In genomic region chr20:36850759-36851158, GRCh38 we compare ENCODE assay signal across 28 cellular contexts. TPM values are rescaled to one million over a fixed set of nuclear protein-coding genes. Genes with fewer than 3 reads are reported as not detected.
DNase-seq lines count a peak whose midpoint lies in the region; ATAC-seq and TF ChIP-seq lines count a peak whose summit lies in the region.
"Had no signal": no experiment of that assay in that cellular context is flagged by ENCODE, and none has a peak within 500 bp of the region (broad histone marks: within the 10 kb centered on the region; RNA-seq: fewer than 3 reads in every experiment).

No MANE protein-coding gene starts in this region.

- POLR2A ChIA-PET in HEK293 (lab: Yijun Ruan, JAX), result interaction anchor here (0.9 kb wide), 1 partner anchor 15 kb away, joined by 5 read pairs; no protein-coding TSS in a partner anchor
- POLR2A ChIA-PET in activated B cell treated with CpG ODN at 0.5 μM for 24 hours (lab: Charles Lee), result interaction anchor here (0.5 to 5.3 kb wide), 4 partner anchors 9 to 257 kb away, joined by 3 to 22 read pairs (median 8); a partner anchor contains a TSS
- POLR2A ChIA-PET in CD8-positive, alpha-beta T cell (lab: Charles Lee), result no interaction called here

- ATAC-seq in activated B cell treated with CpG ODN at 0.5 μM for 24 hours (ENCODE audit: low read depth), result peak; percentile 53
- ATAC-seq in CD8-positive, alpha-beta T cell, result no peak
- ATAC-seq: activated CD8-positive, alpha-beta T cell treated with anti-CD3 and anti-CD28 coated beads for 36 hours; activated T-helper 17 cell treated with anti-CD3 and anti-CD28 coated beads, Interleukin-2, amount 50 U/mL, for 72 hours; left colon; pancreas; stimulated activated naive CD8-positive, alpha-beta T cell treated with anti-CD3 and anti-CD28 coated beads, Interleukin-15, Interleukin-2, amounts not matched to agents 100 U/mL and 50 U/mL, for 24 hours had no signal

- CTCF ChIA-PET in HEK293 (lab: Yijun Ruan, JAX) (interaction anchor here (0.7 to 1.1 kb wide), 2 partner anchors 77 to 1768 kb away, joined by 3 read pairs; partner anchors contain the start of gene DSN1), activated B cell treated with CpG ODN at 0.5 μM for 24 hours (lab: Charles Lee) (interaction anchor here (1.1 to 1.5 kb wide), 2 partner anchors 13 to 15 kb away, joined by 4 read pairs; a partner anchor contains a TSS)
- CTCF ChIA-PET in CD8-positive, alpha-beta T cell (lab: Charles Lee), result no interaction called here

- H3K4me1 Mint-ChIP-seq in activated B cell treated with CpG ODN at 0.5 μM for 24 hours, result peaks cover 80% of the 10 kb centered on the region
- H3K4me1 Mint-ChIP-seq in CD8-positive, alpha-beta T cell (ENCODE audit: low read depth), result peaks cover 3% of the 10 kb centered on the region
- H3K4me1 Mint-ChIP-seq: activated T-helper 17 cell treated with anti-CD3 and anti-CD28 coated beads, Interleukin-2, amount 50 U/mL, for 72 hours had no signal

- DNase-seq in activated B cell treated with CpG ODN at 0.5 μM for 24 hours, result no peak
- DNase-seq in osteoblast (ENCODE audit: insufficient read length, low spot score, missing footprints), result no peak
- DNase-seq in CD8-positive, alpha-beta T cell, result no peak
- DNase-seq in glomerular visceral epithelial cell (ENCODE audit: extremely low spot score), result no peak
- DNase-seq in hypothalamus (lab: John Stamatoyannopoulos, UW), result no peak
- DNase-seq in GF-D8 (lab: John Stamatoyannopoulos, UW), result no peak
- DNase-seq: ACHN; activated CD4-positive, alpha-beta T cell treated with anti-CD3 and anti-CD28 coated beads for 1 hour; activated CD8-positive, alpha-beta T cell treated with anti-CD3 and anti-CD28 coated beads for 36 hours; activated naive CD4-positive, alpha-beta T cell treated with anti-CD3 and anti-CD28 coated beads, Interleukin-2, amount 50 U/mL, for 16 hours; BE2C; dermis blood vessel endothelial cell; HCEC 1CT; hippocampal formation; left colon; NCI-H1092; NCI-H187; NCI-H510A; pancreas; stimulated activated naive CD8-positive, alpha-beta T cell treated with anti-CD3 and anti-CD28 coated beads, Interleukin-15, Interleukin-2, amounts not matched to agents 100 U/mL and 50 U/mL, for 24 hours had no signal

- intact Hi-C loops in activated B cell treated with CpG ODN at 0.5 μM for 24 hours (cut with micrococcal nuclease), result no loop called here
- intact Hi-C loops in CD8-positive, alpha-beta T cell (cut with DNase I, micrococcal nuclease), result no loop called here

- H3K9me3 ChIP-seq in BLaER1 (peaks cover 17% of the 10 kb centered on the region), HEK293 (ENCODE audit: control insufficient read depth, insufficient read depth, low read depth, low read length) (no peaks in the 10 kb centered on the region), osteoblast (ENCODE audit: low read depth, low read length) (no peaks in the 10 kb centered on the region)
- no peaks in the 10 kb centered on the region for H3K9me3 ChIP-seq in CD8-positive, alpha-beta T cell (ENCODE audit: low read length)
- H3K9me3 ChIP-seq: pancreas had no signal

- H3K4me2 ChIP-seq in BLaER1 (peak overlapping the region; percentile 88; the same call in 1 of the 2 replicates), osteoblast (ENCODE audit: insufficient read depth, low read length) (no peak overlapping the region)

- H4K20me1 ChIP-seq in BLaER1 (peaks cover 39% of the 10 kb centered on the region), osteoblast (ENCODE audit: insufficient read depth, low read length) (peaks cover 11% of the 10 kb centered on the region)

- no peak overlapping the region for H3K9ac ChIP-seq in BLaER1

- H3K36me3 ChIP-seq in BLaER1, result peaks cover 48% of the 10 kb centered on the region
- H3K36me3 ChIP-seq in HEK293 (ENCODE audit: control insufficient read depth in 2 of 2, insufficient read depth in 1 of 2, low read length in 2 of 2), result peaks cover 0 to 7% of the 10 kb centered on the region in 2 experiments; a peak in 2 of 3 replicates
- H3K36me3 ChIP-seq in osteoblast (ENCODE audit: insufficient read depth, low read length), result peaks cover 16% of the 10 kb centered on the region
- H3K36me3 ChIP-seq in CD8-positive, alpha-beta T cell (ENCODE audit: insufficient read depth, low read length), result no peaks in the 10 kb centered on the region
- H3K36me3 ChIP-seq: pancreas had no signal

- H3K4me3 Mint-ChIP-seq in activated B cell treated with CpG ODN at 0.5 μM for 24 hours, result peak overlapping the region; percentile 28
- no peak overlapping the region for H3K4me3 Mint-ChIP-seq in CD8-positive, alpha-beta T cell
- H3K4me3 Mint-ChIP-seq: activated CD8-positive, alpha-beta T cell treated with anti-CD3 and anti-CD28 coated beads for 36 hours; activated T-helper 17 cell treated with anti-CD3 and anti-CD28 coated beads, Interleukin-2, amount 50 U/mL, for 72 hours; brain; neural crest cell; T-helper 1 cell treated with Interleukin-12 subunit alpha and Interleukin-12 subunit beta and Interleukin-4 antibody, amounts not matched to agents 30 μg/mL and 1 μg/mL, for 36 hours had no signal

- H3K27me3 ChIP-seq in BLaER1, result no peaks in the 10 kb centered on the region
- H3K27me3 ChIP-seq in osteoblast (ENCODE audit: insufficient read depth, low read length), result no peaks in the 10 kb centered on the region
- no peaks in the 10 kb centered on the region for H3K27me3 ChIP-seq in CD8-positive, alpha-beta T cell (ENCODE audit: insufficient read depth, low read length)
- H3K27me3 ChIP-seq: BE2C, pancreas had no signal

- H3K4me1 ChIP-seq in BLaER1, result peaks cover 97% of the 10 kb centered on the region
- H3K4me1 ChIP-seq in HEK293 (ENCODE audit: control insufficient read depth, insufficient read depth, low read length), result no peaks in the 10 kb centered on the region
- peaks cover 59% of the 10 kb centered on the region for H3K4me1 ChIP-seq in osteoblast (ENCODE audit: insufficient read depth, low read length)
- peaks cover 5% of the 10 kb centered on the region for H3K4me1 ChIP-seq in CD8-positive, alpha-beta T cell (ENCODE audit: insufficient read depth, low read length)
- H3K4me1 ChIP-seq: BE2C, pancreas had no signal

- TF ChIP-seq CTCF in HEK293 (tag by site-specific recombination; IDR thresholded peaks at IDR 0.05) (no peak), activated B cell treated with CpG ODN at 0.5 μM for 24 hours (IDR thresholded peaks at IDR 0.05) (no peak), osteoblast (IDR thresholded peaks at IDR 0.05; ENCODE audit: extremely low read depth, low read depth, low read length) (no peak)
- no peak for TF ChIP-seq CTCF in CD8-positive, alpha-beta T cell (IDR thresholded peaks at IDR 0.05)

- no peak overlapping the region for H2AFZ ChIP-seq in osteoblast (ENCODE audit: low read length)

- peaks cover 9% of the 10 kb centered on the region for H3K36me3 Mint-ChIP-seq in activated B cell treated with CpG ODN at 0.5 μM for 24 hours (ENCODE audit: low read depth)
- H3K36me3 Mint-ChIP-seq in CD8-positive, alpha-beta T cell, result no peaks in the 10 kb centered on the region

- H3K27ac Mint-ChIP-seq in activated B cell treated with CpG ODN at 0.5 μM for 24 hours, result peak overlapping the region; percentile 79
- H3K27ac Mint-ChIP-seq in CD8-positive, alpha-beta T cell, result no peak overlapping the region
- H3K27ac Mint-ChIP-seq: activated CD8-positive, alpha-beta T cell treated with anti-CD3 and anti-CD28 coated beads for 36 hours; activated T-helper 17 cell treated with anti-CD3 and anti-CD28 coated beads, Interleukin-2, amount 50 U/mL, for 72 hours; T-helper 1 cell treated with Interleukin-12 subunit alpha and Interleukin-12 subunit beta and Interleukin-4 antibody, amounts not matched to agents 30 μg/mL and 1 μg/mL, for 36 hours had no signal

- H3K27me3 Mint-ChIP-seq in activated B cell treated with CpG ODN at 0.5 μM for 24 hours, result no peaks in the 10 kb centered on the region
- H3K27me3 Mint-ChIP-seq in CD8-positive, alpha-beta T cell (ENCODE audit: low read depth), result no peaks in the 10 kb centered on the region
- H3K27me3 Mint-ChIP-seq: activated CD8-positive, alpha-beta T cell treated with anti-CD3 and anti-CD28 coated beads for 36 hours; activated T-helper 17 cell treated with anti-CD3 and anti-CD28 coated beads, Interleukin-2, amount 50 U/mL, for 72 hours; brain had no signal

- no peaks in the 10 kb centered on the region for H3K9me3 Mint-ChIP-seq in activated B cell treated with CpG ODN at 0.5 μM for 24 hours
- peaks cover 3% of the 10 kb centered on the region for H3K9me3 Mint-ChIP-seq in CD8-positive, alpha-beta T cell
- H3K9me3 Mint-ChIP-seq: activated T-helper 17 cell treated with anti-CD3 and anti-CD28 coated beads, Interleukin-2, amount 50 U/mL, for 72 hours; T-helper 1 cell treated with Interleukin-12 subunit alpha and Interleukin-12 subunit beta and Interleukin-4 antibody, amounts not matched to agents 30 μg/mL and 1 μg/mL, for 36 hours had no signal

- no peak overlapping the region for H3K27ac ChIP-seq in BLaER1
- H3K27ac ChIP-seq in HEK293 (ENCODE audit: extremely low read depth, low read depth, low read length), result no peak overlapping the region
- H3K27ac ChIP-seq in osteoblast (ENCODE audit: low read depth, low read length), result peak overlapping the region; percentile 10
- H3K27ac ChIP-seq in CD8-positive, alpha-beta T cell (ENCODE audit: low read depth, low read length), result no peak overlapping the region
- H3K27ac ChIP-seq: pancreas had no signal

- H3K79me2 ChIP-seq in osteoblast (ENCODE audit: insufficient read depth, low read length), result peaks cover 89% of the 10 kb centered on the region

- H3K4me3 ChIP-seq in BLaER1, result no peak overlapping the region
- no peak overlapping the region for H3K4me3 ChIP-seq in HEK293 (ENCODE audit: low read depth, low read length)
- no peak overlapping the region for H3K4me3 ChIP-seq in osteoblast (ENCODE audit: insufficient read depth, low read length)
- H3K4me3 ChIP-seq in CD8-positive, alpha-beta T cell (ENCODE audit: low read depth, low read length), result no peak overlapping the region
- H3K4me3 ChIP-seq: pancreas, skin epidermis had no signal

TF ChIP-seq in HEK293, 187 proteins besides CTCF, POLR2A, EP300 and RAD21:
- TF ChIP-seq ZNF146 (tag by site-specific recombination; IDR thresholded peaks at IDR 0.05), result peak; percentile 99
- no peak for TF ChIP-seq ZNF133 (tag by site-specific recombination; IDR thresholded peaks at IDR 0.05)

RNA-seq across cellular contexts. Expression of gene TLDC2, which starts 25.2 kb away (rescaled TPM):
- total RNA-seq in activated B cell treated with CpG ODN at 0.5 μM for 24 hours, result not detected in 2 replicates
- not detected in 2 replicates for total RNA-seq in osteoblast
- total RNA-seq in CD8-positive, alpha-beta T cell, result not detected
- total RNA-seq: activated CD8-positive, alpha-beta T cell treated with anti-CD3 and anti-CD28 coated beads for 36 hours; activated T-helper 17 cell treated with anti-CD3 and anti-CD28 coated beads, Interleukin-2, amount 50 U/mL, for 72 hours; neural crest cell; SK-MEL-5 had no signal
